15 cellular contexts compared by ENCODE assay signal in genomic region chr4:56302775-56303174, GRCh38.
DNase-seq lines count a peak whose midpoint lies in the region.
"Had no signal": no experiment of that assay in that cellular context is flagged by ENCODE, and none has a peak within 500 bp of the region (broad histone marks: within the 10 kb centered on the region; RNA-seq: fewer than 3 reads in every experiment).

No MANE protein-coding gene starts in this region.

- in situ Hi-C loops in SK-MEL-5 (cut with HindIII; ENCODE audit: low pct_unique_long_range_greater_than_20kb, low sequenced_read_pairs) = no loop called here

- peak; percentile 61 for DNase-seq in COLO829 (ENCODE audit: low spot score)
- peak; percentile 35 for DNase-seq in NCI-H1048 (lab: John Stamatoyannopoulos, UW)
- peak; percentile 60 for DNase-seq in SK-MEL-5 (ENCODE audit: low read depth, low spot score)
- DNase-seq in kidney tubule cell (ENCODE audit: low spot score) = peak; percentile 4
- DNase-seq in NCI-H2196 treated with DMSO at 0.1 percent for 48 hours (lab: John Stamatoyannopoulos, UW; ENCODE audit: unreplicated experiment) = no peak
- no peak for DNase-seq in NCI-H2196 (lab: John Stamatoyannopoulos, UW; ENCODE audit: unreplicated experiment)
- no peak for DNase-seq in NCI-H1436 treated with DMSO at 0.1 percent for 48 hours (lab: John Stamatoyannopoulos, UW)
- no peak for DNase-seq in activated CD4-positive, alpha-beta T cell treated with anti-CD3 and anti-CD28 coated beads for 4 hours
- DNase-seq: CD4-positive, CD25-positive, alpha-beta regulatory T cell; CD8-positive, alpha-beta T cell; DMS 273 treated with DMSO at 0.1 percent for 48 hours; DMS79; GF-D8; GOT3; HFFc6 had no signal

Comparison
In these comparisons a context has a peak if more than half of its experiments do, and no peak if none do; other contexts are left out.
1. DNase-seq: peak in COLO829 (single experiment), NCI-H1048 (single experiment), SK-MEL-5 (single experiment) and kidney tubule cell (single experiment); none in NCI-H2196 treated with DMSO at 0.1 percent for 48 hours (single experiment), NCI-H2196 (single experiment), NCI-H1436 treated with DMSO at 0.1 percent for 48 hours (single experiment) and activated CD4-positive, alpha-beta T cell treated with anti-CD3 and anti-CD28 coated beads for 4 hours (0 of 2).